Comparison of ENCODE assay signal across 16 cellular contexts in the genomic region with DNA sequence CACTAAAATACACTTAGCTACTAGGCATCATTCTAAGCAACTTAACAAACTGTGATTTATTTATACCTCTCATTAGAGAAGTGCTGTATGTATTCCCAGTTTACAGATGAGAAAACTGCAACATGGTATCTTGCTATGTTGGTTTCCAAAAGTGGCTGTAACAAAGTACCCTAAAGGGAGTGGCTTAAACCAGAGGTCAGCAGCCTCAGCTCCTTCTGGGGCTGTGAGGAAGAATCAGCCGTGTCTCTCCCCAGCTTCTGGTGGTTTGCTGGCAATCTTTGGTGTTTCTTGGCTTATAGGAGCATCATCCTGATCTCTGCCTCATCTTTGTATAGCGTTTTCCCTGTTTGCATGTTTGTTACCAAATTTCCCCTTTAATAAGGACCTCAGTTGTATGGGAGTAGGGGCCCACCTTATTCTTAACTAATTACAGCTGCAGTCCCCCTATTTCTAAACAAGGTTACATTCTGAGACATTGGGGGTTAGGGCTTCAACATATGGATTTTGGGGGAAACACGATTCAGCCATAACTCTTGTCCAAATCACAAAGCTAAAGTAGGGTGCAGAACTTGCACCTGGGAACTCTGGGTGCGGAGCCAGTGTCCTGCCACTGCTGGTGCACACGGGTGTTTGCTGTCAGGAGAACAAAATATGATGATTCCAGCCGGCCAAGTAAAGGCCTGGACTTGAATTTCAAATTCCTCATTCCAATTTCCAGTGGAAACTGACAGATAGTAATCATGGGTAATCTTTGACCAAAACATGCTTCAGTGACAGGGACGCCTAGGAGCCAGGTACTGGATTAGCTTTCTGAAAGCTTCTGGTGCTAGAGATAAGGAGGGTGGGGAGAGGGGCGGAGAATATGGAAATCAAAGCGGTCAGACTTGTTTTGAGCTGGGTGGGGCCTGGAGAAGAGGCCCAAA. TPM values are rescaled to one million over a fixed set of nuclear protein-coding genes. Genes with fewer than 3 reads are reported as not detected.
DNase-seq lines count a peak whose midpoint lies in the region; ATAC-seq and TF ChIP-seq lines count a peak whose summit lies in the region.
"Had no signal": no experiment of that assay in that cellular context is flagged by ENCODE, and none has a peak within 500 bp of the region (broad histone marks: within the 10 kb centered on the region; RNA-seq: fewer than 3 reads in every experiment).

No MANE protein-coding gene starts in this region.

- WGBS in stomach, 5 donors, result 35 to 57% (median 50%) methylated on average over 9 of the region's 9 CpGs

- H3K27ac ChIP-seq in PC-9, result peak overlapping the region; percentile 16; the same call in 1 of the 2 replicates
- H3K27ac ChIP-seq in stomach, result peak overlapping the region; percentile 16 to 69 (median 49)
- H3K27ac ChIP-seq: esophagus muscularis mucosa had no signal

- peaks cover 3% of the 10 kb centered on the region for H3K4me1 Mint-ChIP-seq in activated CD4-positive, alpha-beta memory T cell treated with anti-CD3 and anti-CD28 coated beads, Interleukin-2, amount 10 ng/mL, durations not matched to agents 7 days and 5 days
- H3K4me1 Mint-ChIP-seq in endothelial cell (ENCODE audit: unreplicated experiment), result peaks cover 26% of the 10 kb centered on the region

- no peak overlapping the region for H3K4me3 Mint-ChIP-seq in activated CD4-positive, alpha-beta memory T cell treated with anti-CD3 and anti-CD28 coated beads, Interleukin-2, amount 10 ng/mL, durations not matched to agents 7 days and 5 days
- H3K4me3 Mint-ChIP-seq in endothelial cell (ENCODE audit: unreplicated experiment), result no peak overlapping the region
- H3K4me3 Mint-ChIP-seq: activated CD4-positive, alpha-beta T cell treated with anti-CD3 and anti-CD28 coated beads, Interleukin-2, amount 10 ng/mL, durations not matched to agents 7 days and 5 days; stimulated activated memory B cell treated with anti-CD40 and anti-IgM and Interleukin-4, amounts not matched to agents 10 μg/mL and 1 μg/mL and 100 μg/mL, for 72 hours had no signal

- H3K4me1 ChIP-seq in PC-9 (replicated peaks; ENCODE audit: insufficient read depth) (peaks cover 46% of the 10 kb centered on the region), stomach (peaks cover 0 to 48% (median 30%) of the 10 kb centered on the region in 4 donors)

- BruUV-seq in PC-9 (replicated peaks; lab: Mats Ljungman, UMichigan), result no TSS peak

- no peaks in the 10 kb centered on the region for H3K36me3 Mint-ChIP-seq in activated CD4-positive, alpha-beta memory T cell treated with anti-CD3 and anti-CD28 coated beads, Interleukin-2, amount 10 ng/mL, durations not matched to agents 7 days and 5 days (ENCODE audit: low read depth)
- peaks cover 13% of the 10 kb centered on the region for H3K36me3 Mint-ChIP-seq in endothelial cell (ENCODE audit: low read depth, unreplicated experiment)
- H3K36me3 Mint-ChIP-seq: stimulated activated memory B cell treated with anti-CD40 and anti-IgM and Interleukin-4, amounts not matched to agents 10 μg/mL and 1 μg/mL and 100 μg/mL, for 72 hours had no signal

- H3K36me3 ChIP-seq in H7 (replicated peaks; ENCODE audit: control insufficient read depth, insufficient read depth, low read length), result no peaks in the 10 kb centered on the region
- H3K36me3 ChIP-seq in PC-9 (ENCODE audit: low read depth), result peaks cover 48% of the 10 kb centered on the region
- no peaks in the 10 kb centered on the region for H3K36me3 ChIP-seq in stomach
- H3K36me3 ChIP-seq: esophagus muscularis mucosa had no signal

- intact Hi-C loops in PC-9 (cut with micrococcal nuclease; ENCODE audit: unreplicated experiment), result loop anchor here (1.0 kb wide), 1 partner anchor 10 kb away; no protein-coding TSS in a partner anchor
- intact Hi-C loops in stomach (cut with DNase I; ENCODE audit: low total_unique reads), result loop anchor here (10.0 kb wide), 1 partner anchor 175 kb away; no protein-coding TSS in a partner anchor

- H3K4me2 ChIP-seq in PC-9, result peak overlapping the region; percentile 9

- ATAC-seq in HG02970 (IDR thresholded peaks at IDR 0.05; ENCODE audit: low FRiP score, unreplicated experiment), result no peak
- ATAC-seq: stimulated activated memory B cell treated with anti-CD40 and anti-IgM and Interleukin-4, amounts not matched to agents 10 μg/mL and 1 μg/mL and 100 μg/mL, for 72 hours had no signal

- CTCF ChIA-PET in PC-9 (lab: Charles Lee), result interaction anchor here (0.6 to 0.9 kb wide), 2 partner anchors 13 to 204 kb away, joined by 3 to 6 read pairs; no protein-coding TSS in a partner anchor
- CTCF ChIA-PET in activated CD4-positive, alpha-beta memory T cell treated with anti-CD3 and anti-CD28 coated beads, Interleukin-2, amount 10 ng/mL, durations not matched to agents 7 days and 5 days (lab: Charles Lee), result interaction anchor here (0.5 kb wide), 1 partner anchor 22 kb away, joined by 3 read pairs; no protein-coding TSS in a partner anchor

- no peak overlapping the region for H3K27ac Mint-ChIP-seq in activated CD4-positive, alpha-beta memory T cell treated with anti-CD3 and anti-CD28 coated beads, Interleukin-2, amount 10 ng/mL, durations not matched to agents 7 days and 5 days
- H3K27ac Mint-ChIP-seq in endothelial cell (ENCODE audit: unreplicated experiment), result no peak overlapping the region
- H3K27ac Mint-ChIP-seq: activated CD4-positive, alpha-beta T cell treated with anti-CD3 and anti-CD28 coated beads, Interleukin-2, amount 10 ng/mL, durations not matched to agents 7 days and 5 days; stimulated activated memory B cell treated with anti-CD40 and anti-IgM and Interleukin-4, amounts not matched to agents 10 μg/mL and 1 μg/mL and 100 μg/mL, for 72 hours had no signal

- H3K27me3 ChIP-seq in H7 (ENCODE audit: control insufficient read depth, insufficient read depth, low read length), result no peaks in the 10 kb centered on the region
- no peaks in the 10 kb centered on the region for H3K27me3 ChIP-seq in PC-9 (ENCODE audit: insufficient read depth, low read depth)
- no peaks in the 10 kb centered on the region for H3K27me3 ChIP-seq in stomach
- H3K27me3 ChIP-seq: esophagus muscularis mucosa had no signal

- DNase-seq in H7 (peak; percentile 62), PC-9 (peak in 1 of 2 experiments; percentile 76), islet precursor cell (peak; percentile 82), stomach (peak; percentile 65), nucleus accumbens (lab: John Stamatoyannopoulos, UW) (no peak), endothelial cell (ENCODE audit: low spot score) (no peak)
- no peak for DNase-seq in activated CD4-positive, alpha-beta memory T cell treated with anti-CD3 and anti-CD28 coated beads, Interleukin-2, amount 10 ng/mL, durations not matched to agents 7 days and 5 days
- DNase-seq: activated CD4-positive, alpha-beta T cell treated with anti-CD3 and anti-CD28 coated beads, Interleukin-2, amount 10 ng/mL, durations not matched to agents 7 days and 5 days; DMS153; HCEC 1CT; NCI-H187 treated with DMSO at 0.1 percent for 48 hours; NCI-H748 treated with DMSO at 0.1 percent for 48 hours; T-helper 2 cell had no signal

- peaks cover 6% of the 10 kb centered on the region; the same call in 1 of the 2 replicates for H4K20me1 ChIP-seq in PC-9 (ENCODE audit: insufficient read depth)

- H3K4me3 ChIP-seq in H7 (ENCODE audit: insufficient read depth, low read depth, low read length) (no peak overlapping the region), PC-9 (no peak overlapping the region), stomach (no peak overlapping the region)
- H3K4me3 ChIP-seq: esophagus muscularis mucosa had no signal

- POLR2A ChIA-PET in PC-9 (lab: Charles Lee; ENCODE audit: unreplicated experiment), result interaction anchor here (0.6 to 1.3 kb wide), 5 partner anchors 10 to 239 kb away, joined by 3 to 17 read pairs (median 9); no protein-coding TSS in a partner anchor
- POLR2A ChIA-PET in activated CD4-positive, alpha-beta memory T cell treated with anti-CD3 and anti-CD28 coated beads, Interleukin-2, amount 10 ng/mL, durations not matched to agents 7 days and 5 days (lab: Charles Lee), result no interaction called here

- peaks cover 93% of the 10 kb centered on the region for H3K79me2 ChIP-seq in PC-9 (ENCODE audit: low read depth)

- no peaks in the 10 kb centered on the region for H3K27me3 Mint-ChIP-seq in activated CD4-positive, alpha-beta memory T cell treated with anti-CD3 and anti-CD28 coated beads, Interleukin-2, amount 10 ng/mL, durations not matched to agents 7 days and 5 days
- peaks cover 2% of the 10 kb centered on the region for H3K27me3 Mint-ChIP-seq in endothelial cell (ENCODE audit: unreplicated experiment)
- H3K27me3 Mint-ChIP-seq: activated CD4-positive, alpha-beta T cell treated with anti-CD3 and anti-CD28 coated beads, Interleukin-2, amount 10 ng/mL, durations not matched to agents 7 days and 5 days; stimulated activated memory B cell treated with anti-CD40 and anti-IgM and Interleukin-4, amounts not matched to agents 10 μg/mL and 1 μg/mL and 100 μg/mL, for 72 hours had no signal

- TF ChIP-seq EP300 in stomach (IDR thresholded peaks at IDR 0.05), result no peak

- H3K9me2 ChIP-seq in PC-9 (ENCODE audit: insufficient read depth), result no peaks in the 10 kb centered on the region

- TF ChIP-seq POLR2A in stomach (IDR thresholded peaks at IDR 0.05), result no peak

- no peak overlapping the region for H2AFZ ChIP-seq in PC-9

- H3F3A ChIP-seq in PC-9 (ENCODE audit: insufficient read depth, low read depth), result peaks cover 66% of the 10 kb centered on the region

- H3K9me3 ChIP-seq in PC-9 (ENCODE audit: insufficient read depth, low read depth) (no peaks in the 10 kb centered on the region), stomach (no peaks in the 10 kb centered on the region)
- H3K9me3 ChIP-seq: esophagus muscularis mucosa had no signal

- no peaks in the 10 kb centered on the region for H3K9me3 Mint-ChIP-seq in activated CD4-positive, alpha-beta memory T cell treated with anti-CD3 and anti-CD28 coated beads, Interleukin-2, amount 10 ng/mL, durations not matched to agents 7 days and 5 days
- no peaks in the 10 kb centered on the region for H3K9me3 Mint-ChIP-seq in endothelial cell (ENCODE audit: unreplicated experiment)
- H3K9me3 Mint-ChIP-seq: activated CD4-positive, alpha-beta T cell treated with anti-CD3 and anti-CD28 coated beads, Interleukin-2, amount 10 ng/mL, durations not matched to agents 7 days and 5 days; stimulated activated memory B cell treated with anti-CD40 and anti-IgM and Interleukin-4, amounts not matched to agents 10 μg/mL and 1 μg/mL and 100 μg/mL, for 72 hours had no signal

- no peak for TF ChIP-seq CTCF in PC-9 (conservative IDR thresholded peaks at IDR 0.05)
- no peak for TF ChIP-seq CTCF in stomach (IDR thresholded peaks at IDR 0.05)
- TF ChIP-seq CTCF in endothelial cell (IDR thresholded peaks at IDR 0.05; ENCODE audit: unreplicated experiment), result no peak

RNA-seq across cellular contexts. Expression of gene RAI14, which starts 43.3 kb away (rescaled TPM):
- total RNA-seq in H7 (2014; rRNA removed; shearing (Covaris generic)), result 62.0 and 65.4 TPM in 2 replicates
- total RNA-seq in PC-9 (2021) (133 and 145 TPM in 2 replicates), stomach (10 to 100 TPM; 20.5 to 62.4 (median 41.4) TPM), endothelial cell (ENCODE audit: unreplicated experiment) (127 TPM)
- 10 to 100 TPM in 2 of 3 donors, 1 to 10 TPM in 1; 5.1 to 20.7 (median 18.8) TPM for polyA plus RNA-seq in stomach
- 1 to 10 TPM in 1 of 2 experiments, under 1 TPM in 1; 0.76 to 1.0 TPM for total RNA-seq in activated CD4-positive, alpha-beta memory T cell treated with anti-CD3 and anti-CD28 coated beads, Interleukin-2, amount 10 ng/mL, durations not matched to agents 7 days and 5 days

Comparison
In these comparisons a context has a peak if more than half of its experiments do, and no peak if none do; other contexts are left out.
1. DNase-seq: peak in H7 (single experiment), islet precursor cell (single experiment) and stomach (single experiment); none in nucleus accumbens (0 of 56), activated CD4-positive, alpha-beta memory T cell treated with anti-CD3 and anti-CD28 coated beads, Interleukin-2, amount 10 ng/mL, durations not matched to agents 7 days and 5 days (single experiment) and endothelial cell (single experiment).
2. RNA of gene RAI14, which starts 43.3 kb away (total RNA-seq): 133 to 145 TPM in PC-9, 127 TPM in endothelial cell (single experiment), 62.0 to 65.4 TPM in H7 and 20.5 to 62.4 TPM in stomach; 0.76 to 1.0 TPM in activated CD4-positive, alpha-beta memory T cell treated with anti-CD3 and anti-CD28 coated beads, Interleukin-2, amount 10 ng/mL, durations not matched to agents 7 days and 5 days; every median in the first group is over 10 times any median in the second.